9 cellular contexts compared by ENCODE assay signal in the genomic region with DNA sequence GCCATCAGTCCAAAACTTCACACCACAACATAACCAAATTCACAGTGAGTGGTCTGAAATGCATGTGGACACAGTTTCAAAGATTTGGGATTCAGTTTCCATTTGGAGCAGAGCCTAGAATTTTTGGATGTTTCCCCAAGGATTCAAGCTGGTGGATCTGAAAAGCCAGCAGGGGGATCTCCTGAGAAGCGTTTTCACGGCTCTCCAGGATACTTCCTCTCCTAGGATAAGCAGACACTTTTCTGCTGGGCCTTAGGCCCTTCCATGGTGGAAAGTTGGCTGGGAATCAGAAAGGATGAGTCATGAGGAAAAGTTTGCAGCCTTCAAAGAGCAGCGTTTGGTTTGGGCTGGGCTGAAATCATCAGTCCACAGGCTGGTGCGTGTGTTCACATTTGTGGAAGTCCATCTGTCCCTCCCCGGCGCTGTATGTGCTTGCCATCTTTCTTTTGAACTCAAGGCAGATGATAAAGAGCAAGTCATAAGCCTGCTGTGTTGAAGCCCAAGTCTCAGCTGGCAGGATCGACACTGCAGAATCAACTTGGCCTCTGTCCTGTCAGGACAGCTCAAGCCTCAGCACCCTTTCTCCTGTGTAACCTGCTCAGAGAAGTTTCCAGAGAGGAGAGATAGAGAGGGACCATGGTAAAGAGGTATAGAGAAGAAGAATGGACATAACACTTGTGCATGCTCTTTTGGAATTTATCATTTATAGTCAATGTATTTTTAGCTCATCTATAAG.
A peak's percentile ranks its signal among the peaks of the same experiment; 100 is the strongest.
DNase-seq lines count a peak whose midpoint lies in the region; ATAC-seq and TF ChIP-seq lines count a peak whose summit lies in the region.
"Had no signal": no experiment of that assay in that cellular context is flagged by ENCODE, and none has a peak within 500 bp of the region (broad histone marks: within the 10 kb centered on the region; RNA-seq: fewer than 3 reads in every experiment).

No MANE protein-coding gene starts in this region.

- H3K18ac ChIP-seq in trophoblast cell (ENCODE audit: low read length): peak overlapping the region; percentile 57

- H2AFZ ChIP-seq in trophoblast cell (ENCODE audit: insufficient read depth, low read length, poor library complexity): peak overlapping the region; percentile 59

- peak overlapping the region; percentile 71 for H2BK120ac ChIP-seq in trophoblast cell (ENCODE audit: insufficient read depth, low read length, poor library complexity)

- H3K4me3 ChIP-seq in trophoblast cell (ENCODE audit: low read depth, low read length): no peak overlapping the region

- H3K9ac ChIP-seq in trophoblast cell (ENCODE audit: low read length): no peak overlapping the region

- H3K79me1 ChIP-seq in trophoblast cell (ENCODE audit: low read length): peaks cover 23% of the 10 kb centered on the region

- peaks cover 18% of the 10 kb centered on the region in 2 experiments for H3K4me1 ChIP-seq in trophoblast cell (ENCODE audit: control insufficient read depth in 1 of 2, insufficient read depth in 2 of 2, low read length in 2 of 2)

- peaks cover 3% of the 10 kb centered on the region for H3K79me2 ChIP-seq in trophoblast cell (ENCODE audit: control insufficient read depth, insufficient read depth, low read length, poor library complexity)

- no peaks in the 10 kb centered on the region for H3K9me3 ChIP-seq in trophoblast cell (ENCODE audit: insufficient read depth, low read depth, low read length)

- H4K91ac ChIP-seq in trophoblast cell (ENCODE audit: low read depth, low read length): peak overlapping the region; percentile 77

- H3K4ac ChIP-seq in trophoblast cell (ENCODE audit: low read depth, low read length): peak overlapping the region; percentile 1

- H3K14ac ChIP-seq in trophoblast cell (ENCODE audit: low read length): peak overlapping the region; percentile 36

- H3K23ac ChIP-seq in trophoblast cell (ENCODE audit: low read length): no peak overlapping the region

- H4K8ac ChIP-seq in trophoblast cell (ENCODE audit: low read depth, low read length): no peak overlapping the region

- no peak overlapping the region for H3K27ac ChIP-seq in trophoblast cell (ENCODE audit: low read depth, low read length)

- no peak overlapping the region for H3K4me2 ChIP-seq in trophoblast cell (ENCODE audit: low read length)

- H4K12ac ChIP-seq in trophoblast cell (ENCODE audit: low read depth, low read length): no peak overlapping the region

- peak overlapping the region; percentile 68 for H2BK5ac ChIP-seq in trophoblast cell (ENCODE audit: low read depth, low read length, poor library complexity)

- peak overlapping the region; percentile 55 for H2BK12ac ChIP-seq in trophoblast cell (ENCODE audit: low read length)

- no peaks in the 10 kb centered on the region for H3K27me3 ChIP-seq in trophoblast cell (ENCODE audit: insufficient read depth, low read length)

- peak overlapping the region; percentile 10 for H2AK5ac ChIP-seq in trophoblast cell (ENCODE audit: low read length)

- DNase-seq in Daoy (ENCODE audit: low read depth): peak; percentile 95
- DNase-seq in foreskin melanocyte: peak; percentile 90
- peak; percentile 59 to 66 for DNase-seq in trophoblast cell
- no peak for DNase-seq in OCI-M1 (lab: John Stamatoyannopoulos, UW)
- DNase-seq: NCI-H1417 treated with DMSO at 0.1 percent for 48 hours had no signal

- peak; percentile 98 for ATAC-seq in SK-N-SH treated with all-trans-retinoic acid at 6 μM for 48 hours
- no peak for ATAC-seq in HG02571 (IDR thresholded peaks at IDR 0.05; ENCODE audit: unreplicated experiment)
- no peak for ATAC-seq in GM21737 (IDR thresholded peaks at IDR 0.05; ENCODE audit: unreplicated experiment)
- ATAC-seq in GM21723 (IDR thresholded peaks at IDR 0.05; ENCODE audit: unreplicated experiment): no peak

- no CpG with 5 or more reads among the region's 7 CpGs for WGBS in trophoblast cell (ENCODE audit: extremely low coverage, insufficient coverage, insufficient read length)

- H3K36me3 ChIP-seq in trophoblast cell (ENCODE audit: control insufficient read depth in 1 of 2, insufficient read depth in 2 of 2, low read length in 2 of 2): no peaks in the 10 kb centered on the region

TF ChIP-seq in SK-N-SH treated with all-trans-retinoic acid at 6 μM for 48 hours, 23 proteins besides CTCF, POLR2A, EP300 and RAD21 (continues in another document):
- TF ChIP-seq RARB (CRISPR knock-in tag; IDR thresholded peaks at IDR 0.05): no peak
- TF ChIP-seq, protein P1, sequence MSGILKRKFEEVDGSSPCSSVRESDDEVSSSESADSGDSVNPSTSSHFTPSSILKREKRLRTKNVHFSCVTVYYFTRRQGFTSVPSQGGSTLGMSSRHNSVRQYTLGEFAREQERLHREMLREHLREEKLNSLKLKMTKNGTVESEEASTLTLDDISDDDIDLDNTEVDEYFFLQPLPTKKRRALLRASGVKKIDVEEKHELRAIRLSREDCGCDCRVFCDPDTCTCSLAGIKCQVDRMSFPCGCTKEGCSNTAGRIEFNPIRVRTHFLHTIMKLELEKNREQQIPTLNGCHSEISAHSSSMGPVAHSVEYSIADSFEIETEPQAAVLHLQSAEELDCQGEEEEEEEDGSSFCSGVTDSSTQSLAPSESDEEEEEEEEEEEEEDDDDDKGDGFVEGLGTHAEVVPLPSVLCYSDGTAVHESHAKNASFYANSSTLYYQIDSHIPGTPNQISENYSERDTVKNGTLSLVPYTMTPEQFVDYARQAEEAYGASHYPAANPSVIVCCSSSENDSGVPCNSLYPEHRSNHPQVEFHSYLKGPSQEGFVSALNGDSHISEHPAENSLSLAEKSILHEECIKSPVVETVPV (CRISPR knock-in tag; IDR thresholded peaks at IDR 0.05): no peak
- peak; percentile 52; the same call in 1 of the 2 replicates for TF ChIP-seq ZFP3 (CRISPR knock-in tag; IDR thresholded peaks at IDR 0.05)
- TF ChIP-seq ISL1 (CRISPR knock-in tag; IDR thresholded peaks at IDR 0.05): peak; percentile 39; the same call in 1 of the 2 replicates
- no peak for TF ChIP-seq ZNF70 (CRISPR knock-in tag; IDR thresholded peaks at IDR 0.05)
- TF ChIP-seq TCF4 (CRISPR knock-in tag; IDR thresholded peaks at IDR 0.05; ENCODE audit: borderline replicate concordance): no peak
- TF ChIP-seq, protein P2, sequence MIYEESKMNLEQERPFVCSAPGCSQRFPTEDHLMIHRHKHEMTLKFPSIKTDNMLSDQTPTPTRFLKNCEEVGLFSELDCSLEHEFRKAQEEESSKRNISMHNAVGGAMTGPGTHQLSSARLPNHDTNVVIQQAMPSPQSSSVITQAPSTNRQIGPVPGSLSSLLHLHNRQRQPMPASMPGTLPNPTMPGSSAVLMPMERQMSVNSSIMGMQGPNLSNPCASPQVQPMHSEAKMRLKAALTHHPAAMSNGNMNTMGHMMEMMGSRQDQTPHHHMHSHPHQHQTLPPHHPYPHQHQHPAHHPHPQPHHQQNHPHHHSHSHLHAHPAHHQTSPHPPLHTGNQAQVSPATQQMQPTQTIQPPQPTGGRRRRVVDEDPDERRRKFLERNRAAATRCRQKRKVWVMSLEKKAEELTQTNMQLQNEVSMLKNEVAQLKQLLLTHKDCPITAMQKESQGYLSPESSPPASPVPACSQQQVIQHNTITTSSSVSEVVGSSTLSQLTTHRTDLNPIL (CRISPR knock-in tag; IDR thresholded peaks at IDR 0.05; ENCODE audit: low read depth): no peak; the same call in 1 of the 2 replicates
- TF ChIP-seq PPARA (CRISPR knock-in tag; IDR thresholded peaks at IDR 0.05; ENCODE audit: borderline replicate concordance): no peak
- peak; percentile 87; the same call in 1 of the 2 replicates for TF ChIP-seq CSDC2 (CRISPR knock-in tag; IDR thresholded peaks at IDR 0.05)
- no peak for TF ChIP-seq ESRRG (CRISPR knock-in tag; IDR thresholded peaks at IDR 0.05)
- TF ChIP-seq, protein P3, sequence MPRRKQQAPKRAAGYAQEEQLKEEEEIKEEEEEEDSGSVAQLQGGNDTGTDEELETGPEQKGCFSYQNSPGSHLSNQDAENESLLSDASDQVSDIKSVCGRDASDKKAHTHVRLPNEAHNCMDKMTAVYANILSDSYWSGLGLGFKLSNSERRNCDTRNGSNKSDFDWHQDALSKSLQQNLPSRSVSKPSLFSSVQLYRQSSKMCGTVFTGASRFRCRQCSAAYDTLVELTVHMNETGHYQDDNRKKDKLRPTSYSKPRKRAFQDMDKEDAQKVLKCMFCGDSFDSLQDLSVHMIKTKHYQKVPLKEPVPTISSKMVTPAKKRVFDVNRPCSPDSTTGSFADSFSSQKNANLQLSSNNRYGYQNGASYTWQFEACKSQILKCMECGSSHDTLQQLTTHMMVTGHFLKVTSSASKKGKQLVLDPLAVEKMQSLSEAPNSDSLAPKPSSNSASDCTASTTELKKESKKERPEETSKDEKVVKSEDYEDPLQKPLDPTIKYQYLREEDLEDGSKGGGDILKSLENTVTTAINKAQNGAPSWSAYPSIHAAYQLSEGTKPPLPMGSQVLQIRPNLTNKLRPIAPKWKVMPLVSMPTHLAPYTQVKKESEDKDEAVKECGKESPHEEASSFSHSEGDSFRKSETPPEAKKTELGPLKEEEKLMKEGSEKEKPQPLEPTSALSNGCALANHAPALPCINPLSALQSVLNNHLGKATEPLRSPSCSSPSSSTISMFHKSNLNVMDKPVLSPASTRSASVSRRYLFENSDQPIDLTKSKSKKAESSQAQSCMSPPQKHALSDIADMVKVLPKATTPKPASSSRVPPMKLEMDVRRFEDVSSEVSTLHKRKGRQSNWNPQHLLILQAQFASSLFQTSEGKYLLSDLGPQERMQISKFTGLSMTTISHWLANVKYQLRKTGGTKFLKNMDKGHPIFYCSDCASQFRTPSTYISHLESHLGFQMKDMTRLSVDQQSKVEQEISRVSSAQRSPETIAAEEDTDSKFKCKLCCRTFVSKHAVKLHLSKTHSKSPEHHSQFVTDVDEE (CRISPR knock-in tag; IDR thresholded peaks at IDR 0.05): 0 out of 2 replicates have a peak, but pooled peaks have one; percentile 24
- no peak for TF ChIP-seq GLIS3 (CRISPR knock-in tag; IDR thresholded peaks at IDR 0.05)
- TF ChIP-seq ZC3H10 (CRISPR knock-in tag; IDR thresholded peaks at IDR 0.05): no peak
- TF ChIP-seq, protein P4, sequence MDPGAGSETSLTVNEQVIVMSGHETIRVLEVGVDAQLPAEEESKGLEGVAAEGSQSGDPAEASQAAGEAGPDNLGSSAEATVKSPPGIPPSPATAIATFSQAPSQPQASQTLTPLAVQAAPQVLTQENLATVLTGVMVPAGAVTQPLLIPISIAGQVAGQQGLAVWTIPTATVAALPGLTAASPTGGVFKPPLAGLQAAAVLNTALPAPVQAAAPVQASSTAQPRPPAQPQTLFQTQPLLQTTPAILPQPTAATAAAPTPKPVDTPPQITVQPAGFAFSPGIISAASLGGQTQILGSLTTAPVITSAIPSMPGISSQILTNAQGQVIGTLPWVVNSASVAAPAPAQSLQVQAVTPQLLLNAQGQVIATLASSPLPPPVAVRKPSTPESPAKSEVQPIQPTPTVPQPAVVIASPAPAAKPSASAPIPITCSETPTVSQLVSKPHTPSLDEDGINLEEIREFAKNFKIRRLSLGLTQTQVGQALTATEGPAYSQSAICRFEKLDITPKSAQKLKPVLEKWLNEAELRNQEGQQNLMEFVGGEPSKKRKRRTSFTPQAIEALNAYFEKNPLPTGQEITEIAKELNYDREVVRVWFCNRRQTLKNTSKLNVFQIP (CRISPR knock-in tag; IDR thresholded peaks at IDR 0.05; ENCODE audit: borderline replicate concordance, low read depth): no peak
- no peak for TF ChIP-seq SNAI2 (CRISPR knock-in tag; IDR thresholded peaks at IDR 0.05)
- no peak for TF ChIP-seq TOX (CRISPR knock-in tag; IDR thresholded peaks at IDR 0.05; ENCODE audit: borderline replicate concordance)
